ENCODE assay signal across 8 cellular contexts in the genomic region with DNA sequence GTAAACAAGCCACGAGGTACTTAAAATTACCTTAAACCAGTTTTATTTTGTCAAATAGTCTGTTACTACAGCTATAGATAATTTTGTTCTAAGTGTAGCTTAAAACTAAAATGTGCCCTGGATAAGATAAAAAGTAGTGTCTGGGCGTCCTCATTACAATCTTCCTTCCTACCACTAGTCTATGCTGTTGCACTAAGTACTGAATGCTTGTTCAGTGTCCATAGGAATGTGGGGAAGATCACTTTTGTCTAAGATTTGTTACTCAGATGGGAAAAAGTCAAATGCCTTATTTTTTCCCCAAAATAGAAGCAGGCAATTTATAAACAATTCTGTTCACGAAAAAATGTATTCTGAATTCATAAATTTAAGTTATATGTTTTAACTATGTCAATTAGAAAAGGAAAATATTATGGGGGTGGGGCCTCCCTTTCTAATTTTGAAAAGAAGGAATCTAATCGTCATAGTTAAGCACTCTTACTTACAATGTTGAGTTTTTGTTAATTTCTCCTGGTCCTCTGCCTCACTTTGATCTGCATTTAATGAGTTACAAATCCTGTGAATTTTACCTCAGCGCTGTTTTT.
DNase-seq lines count a peak whose midpoint lies in the region; ATAC-seq, FAIRE-seq and TF ChIP-seq lines count a peak whose summit lies in the region.

No MANE protein-coding gene starts in this region.

- H3K27ac ChIP-seq in PC-9 (no peak overlapping the region), endodermal cell (ENCODE audit: low read depth, low read length) (no peak overlapping the region)

- peak; percentile 93 for TF ChIP-seq CTCF in PC-9 (conservative IDR thresholded peaks at IDR 0.05)
- peak; percentile 89 for TF ChIP-seq CTCF in endodermal cell (conservative IDR thresholded peaks at IDR 0.05)
- peak; percentile 60 for TF ChIP-seq CTCF in mesothelial cell of epicardium (IDR thresholded peaks at IDR 0.05; ENCODE audit: unreplicated experiment)

- 68% methylated on average over 3 of the region's 5 CpGs; no CpG with 5 or more reads in 1 of the 2 experiments for WGBS in endodermal cell (ENCODE audit: insufficient coverage in 1 of 2, insufficient read length in 1 of 2), 2 experiments

- peaks cover 10% of the 10 kb centered on the region for H3K4me1 Mint-ChIP-seq in endodermal cell
- H3K4me1 Mint-ChIP-seq in mesothelial cell of epicardium: peaks cover 6% of the 10 kb centered on the region

- H3F3A ChIP-seq in PC-9 (ENCODE audit: insufficient read depth, low read depth): no peaks in the 10 kb centered on the region

- H3K4me3 ChIP-seq in PC-9 (no peak overlapping the region), endodermal cell (ENCODE audit: low read length) (no peak overlapping the region)

- H3K27ac Mint-ChIP-seq in endodermal cell (no peak overlapping the region), mesothelial cell of epicardium (peak overlapping the region; percentile 55)

- H3K4me2 ChIP-seq in PC-9: no peak overlapping the region

- H3K9me3 ChIP-seq in PC-9 (ENCODE audit: insufficient read depth, low read depth) (no peaks in the 10 kb centered on the region), endodermal cell (ENCODE audit: control insufficient read depth, low read length) (no peaks in the 10 kb centered on the region)

- intact Hi-C loops in PC-9 (cut with micrococcal nuclease; ENCODE audit: unreplicated experiment): loop anchor here (1.0 to 5.0 kb wide), 5 partner anchors 141 to 665 kb away; partner anchors contain the start of gene VRK2

- H3K36me3 ChIP-seq in PC-9 (ENCODE audit: low read depth) (no peaks in the 10 kb centered on the region), endodermal cell (ENCODE audit: control insufficient read depth, insufficient read depth, low read length) (no peaks in the 10 kb centered on the region)

- DNase-seq in NCI-H2107 treated with DMSO at 0.1 percent for 48 hours (lab: John Stamatoyannopoulos, UW; ENCODE audit: unreplicated experiment): peak; percentile 26
- no peak for DNase-seq in NCI-H2107 (lab: John Stamatoyannopoulos, UW)
- DNase-seq in HTR-8/SVneo (ENCODE audit: insufficient read length, low spot score): peak; percentile 62
- peak in 1 of 2 experiments; percentile 52 for DNase-seq in PC-9
- DNase-seq in endodermal cell: no peak
- DNase-seq in mesothelial cell of epicardium (ENCODE audit: low spot score in 2 of 2, unreplicated experiment in 2 of 2): no peak
- no peak for DNase-seq in C1 segment of cervical spinal cord (lab: John Stamatoyannopoulos, UW)

- FAIRE-seq in HTR-8/SVneo (lab: Jason Lieb, UNC): no peak

- H3K79me2 ChIP-seq in PC-9 (ENCODE audit: low read depth): no peaks in the 10 kb centered on the region

- no peaks in the 10 kb centered on the region for H3K27me3 ChIP-seq in PC-9 (ENCODE audit: insufficient read depth, low read depth)
- no peaks in the 10 kb centered on the region for H3K27me3 ChIP-seq in endodermal cell (ENCODE audit: control insufficient read depth, insufficient read depth, low read length, poor library complexity, severe bottlenecking)

- H3K4me1 ChIP-seq in PC-9 (replicated peaks; ENCODE audit: insufficient read depth) (no peaks in the 10 kb centered on the region), endodermal cell (ENCODE audit: control insufficient read depth, insufficient read depth, low read length) (no peaks in the 10 kb centered on the region)

- H4K20me1 ChIP-seq in PC-9 (ENCODE audit: insufficient read depth): no peaks in the 10 kb centered on the region

- H3K9me2 ChIP-seq in PC-9 (ENCODE audit: insufficient read depth): no peaks in the 10 kb centered on the region; the same call in 1 of the 2 replicates

- H3K27me3 Mint-ChIP-seq in endodermal cell (ENCODE audit: insufficient read depth) (no peaks in the 10 kb centered on the region), mesothelial cell of epicardium (ENCODE audit: low read depth) (no peaks in the 10 kb centered on the region)

- H2AFZ ChIP-seq in PC-9: no peak overlapping the region

- H3K4me3 Mint-ChIP-seq in endodermal cell (no peak overlapping the region), mesothelial cell of epicardium (no peak overlapping the region)

- no peak overlapping the region for H3K9ac ChIP-seq in endodermal cell (ENCODE audit: extremely low read depth, low read length, poor library complexity, severe bottlenecking)

- POLR2A ChIA-PET in PC-9 (lab: Charles Lee; ENCODE audit: unreplicated experiment): interaction anchor here (0.7 kb wide), 1 partner anchor 335 kb away, joined by 3 read pairs; no protein-coding TSS in a partner anchor

- peak; percentile 68 for ATAC-seq in GM21576 (IDR thresholded peaks at IDR 0.05; ENCODE audit: unreplicated experiment)

- CTCF ChIA-PET in PC-9 (lab: Charles Lee): interaction anchor here (0.6 to 1.3 kb wide), 6 partner anchors 11 to 544 kb away, joined by 3 to 9 read pairs (median 3); partner anchors contain the start of genes FANCL and VRK2

- no TSS peak for BruUV-seq in PC-9 (replicated peaks; lab: Mats Ljungman, UMichigan)

- no peaks in the 10 kb centered on the region for H3K9me3 Mint-ChIP-seq in endodermal cell
- H3K9me3 Mint-ChIP-seq in mesothelial cell of epicardium: no peaks in the 10 kb centered on the region

- H3K36me3 Mint-ChIP-seq in endodermal cell (ENCODE audit: low read depth) (no peaks in the 10 kb centered on the region), mesothelial cell of epicardium (no peaks in the 10 kb centered on the region)

Comparison
In these comparisons a context has a peak if more than half of its experiments do, and no peak if none do; other contexts are left out.
1. DNase-seq: peak in NCI-H2107 treated with DMSO at 0.1 percent for 48 hours (single experiment) and HTR-8/SVneo (single experiment); none in NCI-H2107 (single experiment), endodermal cell (single experiment), mesothelial cell of epicardium (0 of 2) and C1 segment of cervical spinal cord (0 of 14).
2. Peak in every context shown above with its lines, with median percentiles within 50 percentile points of each other: CTCF ChIP-seq.